24 cellular contexts compared by ENCODE assay signal in genomic region chr4:72118017-72118416, GRCh38.
DNase-seq lines count a peak whose midpoint lies in the region; ATAC-seq and TF ChIP-seq lines count a peak whose summit lies in the region.
"Had no signal": no experiment of that assay in that cellular context is flagged by ENCODE, and none has a peak within 500 bp of the region (broad histone marks: within the 10 kb centered on the region; RNA-seq: fewer than 3 reads in every experiment).

No MANE protein-coding gene starts in this region.

- POLR2A ChIA-PET in CD8-positive, alpha-beta T cell (lab: Charles Lee): no interaction called here

- H3K9me3 Mint-ChIP-seq in CD8-positive, alpha-beta T cell: no peaks in the 10 kb centered on the region
- H3K9me3 Mint-ChIP-seq: activated CD4-positive, alpha-beta T cell treated with anti-CD3 and anti-CD28 coated beads, Interleukin-2, amount 10 ng/mL, durations not matched to agents 7 days and 5 days had no signal

- TF ChIP-seq CTCF in CD8-positive, alpha-beta T cell (IDR thresholded peaks at IDR 0.05): no peak

- no peaks in the 10 kb centered on the region for H3K9me3 ChIP-seq in CD8-positive, alpha-beta T cell (ENCODE audit: low read length)
- H3K9me3 ChIP-seq: A549, left ventricle myocardium inferior, thoracic aorta had no signal

- no peak overlapping the region for H3K4me3 ChIP-seq in CD8-positive, alpha-beta T cell (ENCODE audit: low read depth, low read length)
- H3K4me3 ChIP-seq: A549, GM23248, left ventricle myocardium inferior, thoracic aorta had no signal

- H3K36me3 ChIP-seq in CD8-positive, alpha-beta T cell (ENCODE audit: insufficient read depth, low read length): no peaks in the 10 kb centered on the region
- H3K36me3 ChIP-seq: left ventricle myocardium inferior, thoracic aorta had no signal

- no peaks in the 10 kb centered on the region for H3K4me1 ChIP-seq in CD8-positive, alpha-beta T cell (ENCODE audit: insufficient read depth, low read length)
- H3K4me1 ChIP-seq: A549, left ventricle myocardium inferior had no signal

- H3K27ac ChIP-seq in CD8-positive, alpha-beta T cell (ENCODE audit: low read depth, low read length): no peak overlapping the region
- H3K27ac ChIP-seq: A549, C4-2B, GM23248, left ventricle myocardium inferior, RWPE1, thoracic aorta had no signal

- H3K27me3 ChIP-seq in CD8-positive, alpha-beta T cell (ENCODE audit: insufficient read depth, low read length): no peaks in the 10 kb centered on the region

- H3K4me1 Mint-ChIP-seq in CD8-positive, alpha-beta T cell (ENCODE audit: low read depth): no peaks in the 10 kb centered on the region
- H3K4me1 Mint-ChIP-seq: activated CD4-positive, alpha-beta T cell treated with anti-CD3 and anti-CD28 coated beads, Interleukin-2, amount 10 ng/mL, durations not matched to agents 7 days and 5 days had no signal

- ATAC-seq in GM18502 (IDR thresholded peaks at IDR 0.05; ENCODE audit: poor library complexity, unreplicated experiment) (peak; percentile 82), GM19395 (IDR thresholded peaks at IDR 0.05; ENCODE audit: unreplicated experiment) (peak; percentile 74), HG02938 (IDR thresholded peaks at IDR 0.05; ENCODE audit: unreplicated experiment) (peak; percentile 89), HG03521 (IDR thresholded peaks at IDR 0.05; ENCODE audit: unreplicated experiment) (peak; percentile 79)
- no peak for ATAC-seq in CD8-positive, alpha-beta T cell
- ATAC-seq: A549, esophagus mucosa had no signal

- CTCF ChIA-PET in CD8-positive, alpha-beta T cell (lab: Charles Lee): no interaction called here

- no peak overlapping the region for H3K27ac Mint-ChIP-seq in CD8-positive, alpha-beta T cell
- H3K27ac Mint-ChIP-seq: activated CD4-positive, alpha-beta T cell treated with anti-CD3 and anti-CD28 coated beads, Interleukin-2, amount 10 ng/mL, durations not matched to agents 7 days and 5 days had no signal

- no peak overlapping the region for H3K4me3 Mint-ChIP-seq in CD8-positive, alpha-beta T cell
- H3K4me3 Mint-ChIP-seq: activated CD4-positive, alpha-beta T cell treated with anti-CD3 and anti-CD28 coated beads, Interleukin-2, amount 10 ng/mL, durations not matched to agents 7 days and 5 days had no signal

- intact Hi-C loops in CD8-positive, alpha-beta T cell (cut with DNase I, micrococcal nuclease): no loop called here

- no peaks in the 10 kb centered on the region for H3K36me3 Mint-ChIP-seq in CD8-positive, alpha-beta T cell

- H3K27me3 Mint-ChIP-seq in CD8-positive, alpha-beta T cell (ENCODE audit: low read depth): no peaks in the 10 kb centered on the region
- H3K27me3 Mint-ChIP-seq: activated CD4-positive, alpha-beta T cell treated with anti-CD3 and anti-CD28 coated beads, Interleukin-2, amount 10 ng/mL, durations not matched to agents 7 days and 5 days had no signal

- no peak for DNase-seq in CD8-positive, alpha-beta T cell
- DNase-seq in NCI-H1694 (lab: John Stamatoyannopoulos, UW) (no peak), kidney tubule cell (ENCODE audit: low spot score) (no peak)
- DNase-seq in activated CD4-positive, alpha-beta T cell treated with anti-CD3 and anti-CD28 coated beads for 48 hours: no peak
- DNase-seq: activated CD4-positive, alpha-beta T cell treated with anti-CD3 and anti-CD28 coated beads, Interleukin-2, amount 10 ng/mL, durations not matched to agents 7 days and 5 days; activated CD8-positive, alpha-beta memory T cell treated with anti-CD3 and anti-CD28 coated beads, Interleukin-2, amount 50 U/mL, for 4 hours; activated effector memory CD4-positive, alpha-beta T cell treated with anti-CD3 and anti-CD28 coated beads, Interleukin-2, amount 50 U/mL, for 16 hours; amniotic stem cell; GDM1; GM23248; left ventricle myocardium inferior; NCI-H1048; NCI-H2081 treated with DMSO at 0.1 percent for 48 hours; NCI-H510A; nucleus accumbens had no signal
